9 cellular contexts compared by ENCODE assay signal in genomic region chr5:66958126-66958983, GRCh38.
DNase-seq lines count a peak whose midpoint lies in the region; ATAC-seq and TF ChIP-seq lines count a peak whose summit lies in the region.
"Had no signal": no experiment of that assay in that cellular context is flagged by ENCODE, and none has a peak within 500 bp of the region (broad histone marks: within the 10 kb centered on the region; RNA-seq: fewer than 3 reads in every experiment).

No MANE protein-coding gene starts in this region.

- TF ChIP-seq POLR2A in stomach (IDR thresholded peaks at IDR 0.05) = no peak

- H3K27me3 ChIP-seq in stomach = no peaks in the 10 kb centered on the region

- intact Hi-C loops in stomach (cut with DNase I; ENCODE audit: low total_unique reads) = no loop called here

- TF ChIP-seq CTCF in coronary artery (IDR thresholded peaks at IDR 0.05) = no peak
- TF ChIP-seq CTCF in stomach (IDR thresholded peaks at IDR 0.05) = no peak

- no peaks in the 10 kb centered on the region for H3K9me3 ChIP-seq in stomach

- H3K4me3 ChIP-seq in coronary artery = peak overlapping the region; percentile 70
- H3K4me3 ChIP-seq in stomach = peak overlapping the region; percentile 24 to 36 (median 30)

- H3K27ac ChIP-seq in coronary artery (peak overlapping the region; percentile 29 to 77), stomach (peak overlapping the region in 4 of 5 donors; percentile 22 to 69 (median 46))

- WGBS in stomach, 5 donors = 60 to 71% (median 65%) methylated on average over 10 of the region's 10 CpGs

- DNase-seq in HT1080 (ENCODE audit: low read depth) = peak; percentile 71
- no peak for DNase-seq in coronary artery (ENCODE audit: low spot score)
- DNase-seq in left kidney (ENCODE audit: low read depth, low spot score) = peak; percentile 43
- no peak for DNase-seq in stomach
- no peak for DNase-seq in DMS 273 (lab: John Stamatoyannopoulos, UW; ENCODE audit: unreplicated experiment)
- DNase-seq in COR-L47 (lab: John Stamatoyannopoulos, UW) = no peak
- DNase-seq in SIG-M5 (lab: John Stamatoyannopoulos, UW) = no peak
- DNase-seq: NCI-H187 treated with DMSO at 0.1 percent for 48 hours had no signal

- H3K4me1 ChIP-seq in stomach = peaks cover 10 to 30% (median 21%) of the 10 kb centered on the region in 4 donors

- no peaks in the 10 kb centered on the region for H3K36me3 ChIP-seq in stomach

- ATAC-seq in GM18517 (IDR thresholded peaks at IDR 0.05; ENCODE audit: unreplicated experiment) = no peak

- TF ChIP-seq EP300 in stomach (IDR thresholded peaks at IDR 0.05) = no peak

Comparison
In these comparisons a context has a peak if more than half of its experiments do, and no peak if none do; other contexts are left out.
1. DNase-seq: peak in HT1080 (single experiment) and left kidney (single experiment); none in coronary artery (single experiment), stomach (single experiment), DMS 273 (single experiment), COR-L47 (single experiment) and SIG-M5 (single experiment).